ENCODE assay signal across 8 cellular contexts in the genomic region with DNA sequence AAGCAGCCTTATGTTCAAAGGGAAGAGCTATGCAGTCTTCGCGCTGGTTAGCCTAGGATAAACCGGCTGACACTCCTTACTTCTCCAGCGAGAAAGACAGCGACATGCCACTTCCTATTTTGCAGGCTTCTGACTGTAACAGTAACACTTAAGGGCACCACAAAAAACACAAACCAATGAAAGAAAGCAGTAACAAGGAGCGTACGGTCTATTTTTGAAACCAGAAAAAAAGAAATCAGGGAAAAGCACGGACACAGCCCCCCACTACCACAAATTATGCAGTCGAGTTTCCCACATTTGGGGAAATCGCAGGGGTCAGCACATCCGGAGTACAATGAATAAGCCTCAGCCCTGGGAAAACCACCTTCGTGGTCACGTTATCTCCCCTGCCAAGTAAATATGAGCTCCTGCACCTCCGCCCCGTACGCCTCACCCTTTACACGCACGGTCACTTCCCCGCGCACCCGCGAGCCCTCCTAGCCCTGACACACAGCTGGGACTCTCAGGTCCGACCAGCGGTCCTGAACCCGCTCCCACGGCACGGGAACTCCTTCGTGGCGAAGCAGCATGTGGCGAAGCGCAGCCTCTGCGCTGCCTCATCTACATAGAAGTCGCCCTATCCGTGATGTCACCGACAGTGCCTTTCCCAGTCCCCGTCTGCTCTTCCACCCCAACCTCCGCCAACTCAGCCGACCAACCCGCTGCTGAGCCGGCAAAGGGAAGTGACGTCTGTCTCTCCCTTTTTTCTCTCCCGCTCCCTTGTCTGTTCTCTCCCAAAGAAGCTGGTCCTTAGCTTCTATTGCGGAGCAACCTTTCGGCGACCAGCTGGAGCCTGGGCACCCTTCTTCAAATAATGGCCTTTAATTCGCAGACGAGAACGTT. TPM values are rescaled to one million over a fixed set of nuclear protein-coding genes. Genes with fewer than 3 reads are reported as not detected.
DNase-seq lines count a peak whose midpoint lies in the region; TF ChIP-seq lines count a peak whose summit lies in the region.

No MANE protein-coding gene starts in this region.

- TF ChIP-seq POLR2A in GM19193 (IDR thresholded peaks at IDR 0.05; ENCODE audit: extremely low read depth, insufficient read depth, insufficient read length) (peak; percentile 96), tibial nerve (IDR thresholded peaks at IDR 0.05) (peak; percentile 76 to 77)

- H3K27me3 Mint-ChIP-seq in activated naive CD8-positive, alpha-beta T cell: no peaks in the 10 kb centered on the region
- H3K27me3 Mint-ChIP-seq in glutamatergic neuron (ENCODE audit: unreplicated experiment): peaks cover 10% of the 10 kb centered on the region

- TF ChIP-seq CTCF in HL-60 (IDR thresholded peaks at IDR 0.05; ENCODE audit: insufficient read depth, low read length) (no peak), glutamatergic neuron (IDR thresholded peaks at IDR 0.05; ENCODE audit: partially characterized antibody, unreplicated experiment) (no peak), osteoblast (IDR thresholded peaks at IDR 0.05; ENCODE audit: extremely low read depth, low read depth, low read length) (no peak), tibial nerve (IDR thresholded peaks at IDR 0.05) (peak in 1 of 5 experiments; percentile 10)

- H3K27me3 ChIP-seq in HL-60 (ENCODE audit: insufficient read depth, poor library complexity, severe bottlenecking): peaks cover 2% of the 10 kb centered on the region
- H3K27me3 ChIP-seq in osteoblast (ENCODE audit: insufficient read depth, low read length): no peaks in the 10 kb centered on the region
- H3K27me3 ChIP-seq in tibial nerve: no peaks in the 10 kb centered on the region

- H3K79me2 ChIP-seq in osteoblast (ENCODE audit: insufficient read depth, low read length): no peaks in the 10 kb centered on the region

- peaks cover 26% of the 10 kb centered on the region for H3K4me1 Mint-ChIP-seq in activated naive CD8-positive, alpha-beta T cell (ENCODE audit: low read depth)
- peaks cover 13% of the 10 kb centered on the region for H3K4me1 Mint-ChIP-seq in glutamatergic neuron (ENCODE audit: low read depth, unreplicated experiment)

- peak overlapping the region; percentile 85 for H2AFZ ChIP-seq in osteoblast (ENCODE audit: low read length)

- no peaks in the 10 kb centered on the region for H4K20me1 ChIP-seq in osteoblast (ENCODE audit: insufficient read depth, low read length)

- TF ChIP-seq EP300 in tibial nerve (IDR thresholded peaks at IDR 0.05): peak; percentile 61 to 87

- H3K9me3 ChIP-seq in osteoblast (ENCODE audit: low read depth, low read length) (no peaks in the 10 kb centered on the region), tibial nerve (no peaks in the 10 kb centered on the region)

- DNase-seq in AG08396 (ENCODE audit: low spot score) (peak; percentile 76), HL-60 (ENCODE audit: low read depth in 1 of 2, low spot score in 1 of 2) (peak; percentile 50 to 57), SIG-M5 treated with dmso at 0.1 percent for 504 hours (lab: John Stamatoyannopoulos, UW; ENCODE audit: unreplicated experiment) (peak; percentile 99), glutamatergic neuron (peak; percentile 87), osteoblast (ENCODE audit: insufficient read length, low spot score, missing footprints) (peak; percentile 92), tibial nerve (ENCODE audit: low spot score in 2 of 2) (peak; percentile 30 to 43)

- H3K4me1 ChIP-seq in osteoblast (ENCODE audit: insufficient read depth, low read length) (peaks cover 14% of the 10 kb centered on the region), tibial nerve (peaks cover 0 to 18% (median 12%) of the 10 kb centered on the region in 4 donors)

- H3K36me3 ChIP-seq in osteoblast (ENCODE audit: insufficient read depth, low read length): no peaks in the 10 kb centered on the region
- H3K36me3 ChIP-seq in tibial nerve: no peaks in the 10 kb centered on the region

- H3K4me2 ChIP-seq in osteoblast (ENCODE audit: insufficient read depth, low read length): peak overlapping the region; percentile 83

- H3K27ac Mint-ChIP-seq in activated naive CD8-positive, alpha-beta T cell: peak overlapping the region; percentile 99
- peak overlapping the region; percentile 100 for H3K27ac Mint-ChIP-seq in glutamatergic neuron (ENCODE audit: unreplicated experiment)

- H3K4me3 ChIP-seq in HL-60 (replicated peaks; ENCODE audit: insufficient read depth, low read length) (peak overlapping the region; percentile 36), osteoblast (ENCODE audit: insufficient read depth, low read length) (peak overlapping the region; percentile 63), tibial nerve (peak overlapping the region; percentile 30 to 49 (median 39))

- no peaks in the 10 kb centered on the region for H3K36me3 Mint-ChIP-seq in activated naive CD8-positive, alpha-beta T cell
- H3K36me3 Mint-ChIP-seq in glutamatergic neuron (ENCODE audit: unreplicated experiment): no peaks in the 10 kb centered on the region

- WGBS in tibial nerve, 2 donors: 2% methylated on average over 47 to 48 of the region's 48 CpGs

- peak overlapping the region; percentile 92 for H3K4me3 Mint-ChIP-seq in activated naive CD8-positive, alpha-beta T cell
- peak overlapping the region; percentile 87 for H3K4me3 Mint-ChIP-seq in glutamatergic neuron (ENCODE audit: unreplicated experiment)

- H3K9me3 Mint-ChIP-seq in activated naive CD8-positive, alpha-beta T cell (ENCODE audit: low read depth): no peaks in the 10 kb centered on the region
- H3K9me3 Mint-ChIP-seq in glutamatergic neuron (ENCODE audit: unreplicated experiment): peaks cover 12% of the 10 kb centered on the region

- H3K27ac ChIP-seq in HL-60 (replicated peaks) (no peak overlapping the region), osteoblast (ENCODE audit: low read depth, low read length) (peak overlapping the region; percentile 89), tibial nerve (peak overlapping the region; percentile 89 to 93 (median 90))

RNA-seq across cellular contexts. Expression of a gene that starts 40.9 kb away (rescaled TPM):
- total RNA-seq in glutamatergic neuron (ENCODE audit: unreplicated experiment) (not detected), osteoblast (not detected in 2 replicates), tibial nerve (not detected)

Comparison
In these comparisons a context has a peak if more than half of its experiments do, and no peak if none do; other contexts are left out.
1. DNase-seq: peak in every context shown above with its lines; median percentile 99 in SIG-M5 treated with dmso at 0.1 percent for 504 hours; 92 in osteoblast; 87 in glutamatergic neuron; 76 in AG08396; 54 in HL-60; 36 in tibial nerve.